In the genomic region with DNA sequence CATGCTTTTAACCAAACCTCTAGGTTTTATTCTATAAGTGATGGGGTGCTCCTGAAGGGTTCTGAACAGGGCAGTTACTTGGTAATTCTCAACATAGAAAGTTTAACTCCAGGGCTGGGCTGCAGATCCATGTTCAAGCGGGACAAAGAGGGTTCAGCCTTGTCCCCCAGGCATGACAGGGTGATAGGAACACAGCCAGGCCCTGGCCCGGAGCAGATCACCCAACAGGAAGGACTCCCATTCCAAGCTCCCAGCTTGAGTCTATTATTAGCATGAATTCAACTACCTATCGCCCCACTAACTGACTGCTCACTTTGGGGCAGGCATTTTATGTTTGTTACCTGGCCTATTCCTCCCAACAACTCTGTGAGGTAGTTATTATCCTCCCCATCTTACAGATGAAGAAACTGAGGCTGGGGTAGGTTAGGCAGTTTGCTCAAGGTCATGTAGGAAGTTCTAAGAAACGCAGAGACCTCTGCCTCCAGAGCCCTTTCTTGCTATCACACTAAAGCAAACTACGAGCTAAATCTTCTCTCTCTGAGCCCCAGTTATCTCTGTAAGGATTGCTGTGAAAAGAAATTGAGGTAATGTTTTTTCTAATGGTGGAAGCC, we compare ENCODE assay signal across 23 cellular contexts. TPM values are rescaled to one million over a fixed set of nuclear protein-coding genes. Genes with fewer than 3 reads are reported as not detected.
DNase-seq lines count a peak whose midpoint lies in the region; ATAC-seq and TF ChIP-seq lines count a peak whose summit lies in the region.
"Had no signal": no experiment of that assay in that cellular context is flagged by ENCODE, and none has a peak within 500 bp of the region (broad histone marks: within the 10 kb centered on the region; RNA-seq: fewer than 3 reads in every experiment).

No MANE protein-coding gene starts in this region.

- H3K27me3 ChIP-seq in breast epithelium (no peaks in the 10 kb centered on the region), mammary epithelial cell (ENCODE audit: insufficient read depth, low read length) (no peaks in the 10 kb centered on the region), right atrium auricular region (no peaks in the 10 kb centered on the region), suprapubic skin (no peaks in the 10 kb centered on the region)
- H3K27me3 ChIP-seq: BLaER1 treated with 17β-estradiol and CSF1 and Interleukin-3, amounts not matched to agents 10 nM and 100 nM; SJCRH30 had no signal

- H3K27ac ChIP-seq in breast epithelium (peak overlapping the region; percentile 59 to 73), mammary epithelial cell (ENCODE audit: insufficient read depth, low read depth, low read length) (no peak overlapping the region), right atrium auricular region (peak overlapping the region; percentile 71 to 77), suprapubic skin (peak overlapping the region; percentile 46)
- H3K27ac ChIP-seq: 22Rv1; BLaER1 treated with 17β-estradiol and CSF1 and Interleukin-3, amounts not matched to agents 10 nM and 100 nM; SJCRH30 had no signal

- H4K20me1 ChIP-seq in mammary epithelial cell (ENCODE audit: insufficient read depth, low read length): no peaks in the 10 kb centered on the region

- no peak for TF ChIP-seq CTCF in breast epithelium (IDR thresholded peaks at IDR 0.05)
- no peak for TF ChIP-seq CTCF in mammary epithelial cell (conservative IDR thresholded peaks at IDR 0.05 in 1 of 2, IDR thresholded peaks at IDR 0.05 in 1 of 2; ENCODE audit: extremely low read depth in 1 of 2, insufficient read depth in 1 of 2, low read depth in 1 of 2, low read length in 2 of 2)
- no peak for TF ChIP-seq CTCF in right atrium auricular region (IDR thresholded peaks at IDR 0.05)
- no peak for TF ChIP-seq CTCF in suprapubic skin (IDR thresholded peaks at IDR 0.05)

- H3K79me2 ChIP-seq in mammary epithelial cell (ENCODE audit: insufficient read depth, low read length): no peaks in the 10 kb centered on the region

- DNase-seq in breast epithelium (ENCODE audit: low spot score in 2 of 2) (no peak), mammary epithelial cell (no peak), Right ventricle myocardium superior (peak; percentile 58), right atrium auricular region (ENCODE audit: low spot score) (no peak), suprapubic skin (ENCODE audit: low spot score in 2 of 2) (no peak), NCI-H82 treated with DMSO at 0.1 percent for 48 hours (lab: John Stamatoyannopoulos, UW; ENCODE audit: unreplicated experiment) (no peak)
- DNase-seq in stimulated activated CD4-positive, alpha-beta T cell treated with anti-CD3 and anti-CD28 coated beads, Interleukin-2, amount 100 ng/mL, for 24 hours: no peak
- DNase-seq: CD4-positive, alpha-beta memory T cell; DMS153; GDM1; Kasumi-1; NCI-H1417; NCI-H187 treated with DMSO at 0.1 percent for 48 hours; NCI-H2107; NCI-H2227 treated with DMSO at 0.1 percent for 48 hours; NCI-H510A; NCI-H748 treated with DMSO at 0.1 percent for 48 hours; NK-92 treated with Interleukin-12 subunit alpha and Interleukin-12 subunit beta, amount 100 ng/mL, for 24 hours; SJCRH30 had no signal

- WGBS in mammary epithelial cell (ENCODE audit: low coverage, missing lambda C conversion rate): 84% methylated on average over 5 of the region's 5 CpGs
- 66% methylated on average over 5 of the region's 5 CpGs for WGBS in suprapubic skin

- H3K36me3 ChIP-seq in breast epithelium (no peaks in the 10 kb centered on the region), mammary epithelial cell (ENCODE audit: insufficient read depth, low read length) (no peaks in the 10 kb centered on the region), right atrium auricular region (no peaks in the 10 kb centered on the region), suprapubic skin (no peaks in the 10 kb centered on the region)
- H3K36me3 ChIP-seq: BLaER1 treated with 17β-estradiol and CSF1 and Interleukin-3, amounts not matched to agents 10 nM and 100 nM; SJCRH30 had no signal

- H3K4me3 ChIP-seq in breast epithelium (no peak overlapping the region), mammary epithelial cell (replicated peaks in 1 of 3; ENCODE audit: insufficient read depth in 1 of 3, low read depth in 2 of 3, low read length in 3 of 3) (no peak overlapping the region), right atrium auricular region (no peak overlapping the region), suprapubic skin (no peak overlapping the region)
- H3K4me3 ChIP-seq: BLaER1 treated with 17β-estradiol and CSF1 and Interleukin-3, amounts not matched to agents 10 nM and 100 nM; SJCRH30 had no signal

- no peak overlapping the region for H3K4me2 ChIP-seq in mammary epithelial cell (ENCODE audit: insufficient read depth, low read depth, low read length)
- H3K4me2 ChIP-seq: BLaER1 treated with 17β-estradiol and CSF1 and Interleukin-3, amounts not matched to agents 10 nM and 100 nM had no signal

- CTCF ChIA-PET in mammary epithelial cell (lab: Charles Lee; ENCODE audit: low non-redundant PET): no interaction called here

- no peak for TF ChIP-seq POLR2A in breast epithelium (IDR thresholded peaks at IDR 0.05)
- TF ChIP-seq POLR2A in suprapubic skin (IDR thresholded peaks at IDR 0.05): no peak

- TF ChIP-seq EP300 in suprapubic skin (IDR thresholded peaks at IDR 0.05): no peak

- H3K4me1 ChIP-seq in breast epithelium (no peaks in the 10 kb centered on the region), mammary epithelial cell (ENCODE audit: insufficient read depth, low read length) (peaks cover 29% of the 10 kb centered on the region), right atrium auricular region (peaks cover 0 to 26% of the 10 kb centered on the region in 2 donors), suprapubic skin (peaks cover 52% of the 10 kb centered on the region)

- intact Hi-C loops in breast epithelium (cut with DNase I; ENCODE audit: low total_unique reads): no loop called here
- intact Hi-C loops in mammary epithelial cell (cut with micrococcal nuclease): loop anchor here (2.0 kb wide), 1 partner anchor 17 kb away; no protein-coding TSS in a partner anchor
- intact Hi-C loops in Right ventricle myocardium superior (cut with DNase I): no loop called here

- no peak overlapping the region for H2AFZ ChIP-seq in mammary epithelial cell (ENCODE audit: low read depth, low read length)

- in situ Hi-C loops in mammary epithelial cell (cut with MboI; ENCODE audit: low sequenced_read_pairs in 2 of 2): no loop called here

- BruUV-seq in mammary epithelial cell (replicated peaks; lab: Mats Ljungman, UMichigan): no TSS peak

- no peaks in the 10 kb centered on the region for H3K9me3 ChIP-seq in breast epithelium
- H3K9me3 ChIP-seq in mammary epithelial cell (replicated peaks; ENCODE audit: insufficient read depth, low read length): no peaks in the 10 kb centered on the region
- no peaks in the 10 kb centered on the region for H3K9me3 ChIP-seq in right atrium auricular region
- H3K9me3 ChIP-seq in suprapubic skin: no peaks in the 10 kb centered on the region
- H3K9me3 ChIP-seq: BLaER1 treated with 17β-estradiol and CSF1 and Interleukin-3, amounts not matched to agents 10 nM and 100 nM; SJCRH30 had no signal

- ATAC-seq in Right ventricle myocardium superior (ENCODE audit: poor library complexity): peak; percentile 53
- ATAC-seq in HG03342 (IDR thresholded peaks at IDR 0.05; ENCODE audit: unreplicated experiment): no peak

- dilution Hi-C loops in mammary epithelial cell (cut with HindIII; ENCODE audit: low sequenced_read_pairs): no loop called here

- no peak overlapping the region for H3K9ac ChIP-seq in mammary epithelial cell (ENCODE audit: insufficient read depth, low read length)
- H3K9ac ChIP-seq: BLaER1 treated with 17β-estradiol and CSF1 and Interleukin-3, amounts not matched to agents 10 nM and 100 nM had no signal

RNA-seq across cellular contexts. Expression of gene ASAP3, which starts 14.5 kb away (rescaled TPM):
- total RNA-seq in breast epithelium (10 to 100 TPM; 47.7 to 61.6 (median 54.9) TPM), mammary epithelial cell (10 to 100 TPM; 11.8 to 22.0 TPM), Right ventricle myocardium superior (44.6 TPM), right atrium auricular region (10 to 100 TPM; 38.6 to 47.2 TPM), suprapubic skin (100 to 1,000 TPM in 2 of 4 donors, 10 to 100 TPM in 2; 68.7 to 130 (median 88.5) TPM)
- polyA plus RNA-seq in mammary epithelial cell: 11.1 TPM
- 24.1 TPM for polyA minus RNA-seq in mammary epithelial cell

RNA-seq across cellular contexts. Expression of gene TCEA3, which starts 44.9 kb away (rescaled TPM):
- total RNA-seq in breast epithelium (10 to 100 TPM in 2 of 3 donors, 1 to 10 TPM in 1; 8.5 to 38.0 (median 31.2) TPM), mammary epithelial cell (1 to 10 TPM in 1 of 2 donors, under 1 TPM in 1; 0.24 to 1.5 TPM), Right ventricle myocardium superior (72.7 TPM), right atrium auricular region (10 to 100 TPM; 24.4 to 40.1 TPM), suprapubic skin (10 to 100 TPM; 34.1 to 93.1 (median 43.2) TPM)
- polyA plus RNA-seq in mammary epithelial cell: 0.56 TPM
- polyA minus RNA-seq in mammary epithelial cell: not detected
- total RNA-seq: H1, SJCRH30 had no signal
